Comparison of ENCODE assay signal across 8 cellular contexts in the genomic region with DNA sequence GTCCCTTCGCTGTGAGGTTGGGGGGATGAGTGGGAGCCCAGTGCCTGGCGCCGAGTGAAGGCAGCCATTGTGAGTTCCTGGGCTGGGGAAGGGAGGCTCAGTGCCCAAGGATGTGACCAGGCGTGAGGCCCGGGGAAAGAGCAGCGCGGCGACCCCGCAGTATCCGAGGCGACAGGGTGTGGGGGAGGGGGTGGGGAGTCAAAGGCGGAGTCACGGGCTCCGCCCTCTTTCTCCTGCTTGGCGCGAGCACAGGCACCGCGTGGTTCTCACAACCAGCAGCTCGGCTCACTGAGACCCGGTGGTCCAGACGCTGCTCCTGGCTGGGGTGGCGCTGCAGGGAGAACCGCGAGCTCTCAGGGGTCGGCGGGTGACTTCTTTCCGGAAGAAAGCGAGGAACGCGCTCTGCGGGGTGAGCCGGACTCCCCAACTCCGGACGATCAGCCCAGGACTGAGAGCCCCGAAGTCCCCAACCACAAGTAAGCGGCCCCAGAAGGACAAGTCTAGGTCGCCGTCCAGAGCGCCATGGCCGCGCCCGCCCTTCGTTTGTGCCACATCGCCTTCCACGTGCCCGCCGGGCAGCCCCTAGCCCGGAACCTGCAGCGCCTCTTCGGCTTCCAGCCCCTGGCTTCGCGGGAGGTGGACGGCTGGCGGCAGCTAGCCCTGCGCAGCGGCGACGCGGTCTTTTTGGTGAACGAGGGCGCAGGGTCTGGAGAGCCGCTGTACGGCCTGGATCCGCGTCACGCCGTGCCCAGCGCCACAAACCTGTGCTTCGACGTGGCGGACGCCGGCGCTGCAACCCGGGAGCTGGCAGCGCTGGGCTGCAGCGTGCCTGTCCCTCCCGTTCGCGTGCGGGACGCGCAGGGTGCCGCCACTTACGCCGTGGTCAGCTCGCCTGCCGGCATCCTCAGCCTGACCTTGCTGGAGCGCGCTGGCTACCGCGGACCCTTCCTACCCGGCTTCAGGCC. TPM values are rescaled to one million over a fixed set of nuclear protein-coding genes. Genes with fewer than 3 reads are reported as not detected.
A peak's percentile ranks its signal among the peaks of the same experiment; 100 is the strongest.
DNase-seq lines count a peak whose midpoint lies in the region; ATAC-seq and TF ChIP-seq lines count a peak whose summit lies in the region.

A gene (plus strand): TSS at position 269 of the 965 bp plus-strand sequence. CDS start 254 bp downstream, at position 523.

- H3K9me3 ChIP-seq in right cardiac atrium (ENCODE audit: control insufficient read depth, low read length) (no peaks in the 10 kb centered on the region), prostate gland (no peaks in the 10 kb centered on the region), vagina (no peaks in the 10 kb centered on the region)

- no peaks in the 10 kb centered on the region for H3K4me1 ChIP-seq in right cardiac atrium (ENCODE audit: control insufficient read depth, insufficient read depth, low read length)
- H3K4me1 ChIP-seq in prostate gland (replicated peaks), result peaks cover 6% of the 10 kb centered on the region
- H3K4me1 ChIP-seq in vagina, result peaks cover 20% of the 10 kb centered on the region

- H3K4me3 Mint-ChIP-seq in activated naive CD8-positive, alpha-beta T cell treated with anti-CD3 and anti-CD28 coated beads, Interleukin-2, amount 50 U/mL, for 24 hours, result peak within 1 kb of the TSS; percentile 85

- H3K4me3 ChIP-seq in right cardiac atrium (ENCODE audit: low read length) (peak within 1 kb of the TSS; percentile 40), prostate gland (peak within 1 kb of the TSS; percentile 29 to 36), vagina (peak within 1 kb of the TSS; percentile 62 to 63)

- intact Hi-C loops in right cardiac atrium (cut with DNase I), result no loop called here
- intact Hi-C loops in prostate gland (cut with DNase I), result no loop called here
- intact Hi-C loops in vagina (cut with DNase I), result no loop called here

- ATAC-seq in HG03280 (IDR thresholded peaks at IDR 0.05; ENCODE audit: unreplicated experiment), result peak; percentile 61
- peak; percentile 85 for ATAC-seq in activated naive CD8-positive, alpha-beta T cell treated with anti-CD3 and anti-CD28 coated beads, Interleukin-2, amount 50 U/mL, for 24 hours
- peak; percentile 90 to 91 for ATAC-seq in right cardiac atrium
- no peak for ATAC-seq in GM18861 (IDR thresholded peaks at IDR 0.05; ENCODE audit: unreplicated experiment)

- peak within 1 kb of the TSS; percentile 88 for H3K27ac Mint-ChIP-seq in activated naive CD8-positive, alpha-beta T cell treated with anti-CD3 and anti-CD28 coated beads, Interleukin-2, amount 50 U/mL, for 24 hours

- H3K27me3 ChIP-seq in right cardiac atrium (ENCODE audit: control insufficient read depth, insufficient read depth) (no peaks in the 10 kb centered on the region), prostate gland (replicated peaks; ENCODE audit: insufficient read depth) (no peaks in the 10 kb centered on the region), vagina (no peaks in the 10 kb centered on the region)

- H3K36me3 ChIP-seq in prostate gland, result no peaks in the 10 kb centered on the region
- peaks cover 0 to 12% of the 10 kb centered on the region in 2 donors for H3K36me3 ChIP-seq in vagina

- peaks cover 20% of the 10 kb centered on the region for H3K36me3 Mint-ChIP-seq in activated naive CD8-positive, alpha-beta T cell treated with anti-CD3 and anti-CD28 coated beads, Interleukin-2, amount 50 U/mL, for 24 hours (ENCODE audit: low read depth)

- 5% methylated on average over 93 of the region's 93 CpGs for WGBS in right cardiac atrium
- WGBS in prostate gland, result 19% methylated on average over 36 of the region's 93 CpGs

- no peak for TF ChIP-seq CTCF in prostate gland (IDR thresholded peaks at IDR 0.05)
- no peak for TF ChIP-seq CTCF in vagina (IDR thresholded peaks at IDR 0.05)

- H3K27me3 Mint-ChIP-seq in activated naive CD8-positive, alpha-beta T cell treated with anti-CD3 and anti-CD28 coated beads, Interleukin-2, amount 50 U/mL, for 24 hours, result no peaks in the 10 kb centered on the region

- DNase-seq in Daoy (ENCODE audit: low read depth) (peak; percentile 34), SK-N-DZ (ENCODE audit: low spot score) (peak; percentile 87), right cardiac atrium (peak; percentile 77 to 90 (median 88)), prostate gland (ENCODE audit: low spot score) (peak; percentile 46), vagina (ENCODE audit: extremely low spot score in 2 of 2) (no peak)
- peak; percentile 84 for DNase-seq in activated naive CD8-positive, alpha-beta T cell treated with anti-CD3 and anti-CD28 coated beads, Interleukin-2, amount 50 U/mL, for 24 hours

- no peaks in the 10 kb centered on the region for H3K9me3 Mint-ChIP-seq in activated naive CD8-positive, alpha-beta T cell treated with anti-CD3 and anti-CD28 coated beads, Interleukin-2, amount 50 U/mL, for 24 hours

- peaks cover 26% of the 10 kb centered on the region for H3K4me1 Mint-ChIP-seq in activated naive CD8-positive, alpha-beta T cell treated with anti-CD3 and anti-CD28 coated beads, Interleukin-2, amount 50 U/mL, for 24 hours

- TF ChIP-seq POLR2A in prostate gland (IDR thresholded peaks at IDR 0.05) (no peak), vagina (IDR thresholded peaks at IDR 0.05) (no peak)

- H3K27ac ChIP-seq in right cardiac atrium (ENCODE audit: low read length) (no peak within 1 kb of the TSS), prostate gland (no peak within 1 kb of the TSS), vagina (peak within 1 kb of the TSS; percentile 39)

RNA-seq across cellular contexts. Expression of the gene that starts here (rescaled TPM):
- total RNA-seq in Daoy (2014; rRNA removed; shearing (Covaris generic)), result not detected in 2 replicates
- 47.0 and 54.7 TPM in 2 replicates for polyA plus RNA-seq in SK-N-DZ (2014; cell fraction: cytosol; rRNA removed)
- 28.7 and 38.7 TPM in 2 replicates for polyA plus RNA-seq in SK-N-DZ (2014; cell fraction: nucleus; rRNA removed)
- total RNA-seq in right cardiac atrium, result under 1 TPM in 3 of 4 donors, not detected in 1; 0.25 to 0.56 (median 0.40) TPM
- polyA plus RNA-seq in right cardiac atrium, result 0.38 TPM
- total RNA-seq in prostate gland, result 1 to 10 TPM in 1 of 2 donors, under 1 TPM in 1; 0.41 to 1.5 TPM
- 2.2 TPM for total RNA-seq in vagina

Comparison
In these comparisons a context has a peak if more than half of its experiments do, and no peak if none do; other contexts are left out.
1. Peak in DNase-seq in Daoy; RNA of the gene not detected or under 1 TPM.
2. Peak in DNase-seq, ATAC-seq and H3K4me3 ChIP-seq in right cardiac atrium; RNA of the gene not detected or under 1 TPM.
3. DNase-seq: peak in SK-N-DZ (single experiment), activated naive CD8-positive, alpha-beta T cell treated with anti-CD3 and anti-CD28 coated beads, Interleukin-2, amount 50 U/mL, for 24 hours (single experiment) and prostate gland (single experiment); none in vagina (0 of 2).
4. Peak in every context shown above with its lines, with median percentiles within 50 percentile points of each other: H3K4me3 ChIP-seq.